Comparison of ENCODE assay signal across 24 cellular contexts in genomic region chr4:7533267-7533666, GRCh38.
"Had no signal": no experiment of that assay in that cellular context is flagged by ENCODE, and none has a peak within 500 bp of the region (broad histone marks: within the 10 kb centered on the region; RNA-seq: fewer than 3 reads in every experiment).

No MANE protein-coding gene starts in this region.

- H3K4me3 Mint-ChIP-seq: dendritic cell treated with granulocyte-macrophage colony-stimulating factor and Interleukin-4, amounts not matched to agents 40 ng/mL and 50 ng/mL, for 4 days; effector memory CD8-positive, alpha-beta T cell; endodermal cell had no signal

- H3K9me3 ChIP-seq: colonic mucosa, esophagus squamous epithelium, gastrocnemius medialis, gastroesophageal sphincter had no signal

- H3K27me3 ChIP-seq: colonic mucosa, dorsolateral prefrontal cortex, esophagus muscularis mucosa, foreskin keratinocyte, gastrocnemius medialis, gastroesophageal sphincter, heart left ventricle had no signal

- H3K27ac ChIP-seq: colonic mucosa, coronary artery, dorsolateral prefrontal cortex, epithelial cell of prostate, esophagus muscularis mucosa, esophagus squamous epithelium, foreskin keratinocyte, gastrocnemius medialis, gastroesophageal sphincter, heart left ventricle, heart right ventricle had no signal

- H3K4me1 ChIP-seq: colonic mucosa, esophagus muscularis mucosa, esophagus squamous epithelium, foreskin keratinocyte, gastrocnemius medialis, gastroesophageal sphincter, heart left ventricle, heart right ventricle had no signal

- H3K4me3 ChIP-seq: colonic mucosa, coronary artery, dorsolateral prefrontal cortex, esophagus muscularis mucosa, esophagus squamous epithelium, gastrocnemius medialis, gastroesophageal sphincter, heart left ventricle, heart right ventricle had no signal

- H3K9me3 Mint-ChIP-seq: dendritic cell treated with granulocyte-macrophage colony-stimulating factor and Interleukin-4, amounts not matched to agents 40 ng/mL and 50 ng/mL, for 4 days; effector memory CD8-positive, alpha-beta T cell had no signal

- DNase-seq: colonic mucosa; cortex of kidney; dermis blood vessel endothelial cell; dorsolateral prefrontal cortex; effector CD4-positive, alpha-beta T cell; effector CD8-positive, alpha-beta T cell; effector memory CD4-positive, alpha-beta T cell; effector memory CD8-positive, alpha-beta T cell; endodermal cell; erythroblast; esophagus squamous epithelium; foreskin fibroblast; foreskin keratinocyte; foreskin melanocyte; gastrocnemius medialis; glutamatergic neuron; head of caudate nucleus; heart left ventricle; heart right ventricle had no signal

- ATAC-seq: effector memory CD8-positive, alpha-beta T cell; foreskin keratinocyte; gastrocnemius medialis; gastroesophageal sphincter; heart left ventricle; heart right ventricle had no signal

- H3K36me3 ChIP-seq: colonic mucosa, esophagus squamous epithelium, gastrocnemius medialis, heart left ventricle, heart right ventricle had no signal

- H3K27ac Mint-ChIP-seq: dendritic cell treated with granulocyte-macrophage colony-stimulating factor and Interleukin-4, amounts not matched to agents 40 ng/mL and 50 ng/mL, for 4 days; effector memory CD8-positive, alpha-beta T cell; endodermal cell had no signal
